ENCODE assay signal across 8 cellular contexts in genomic region chr12:49698619-49699545, GRCh38. TPM values are rescaled to one million over a fixed set of nuclear protein-coding genes. Genes with fewer than 3 reads are reported as not detected.
DNase-seq lines count a peak whose midpoint lies in the region; ATAC-seq and TF ChIP-seq lines count a peak whose summit lies in the region.

No MANE protein-coding gene starts in this region.

- no peaks in the 10 kb centered on the region for H3K27me3 Mint-ChIP-seq in activated CD8-positive, alpha-beta memory T cell treated with anti-CD3 and anti-CD28 coated beads, Interleukin-2, amount 10 ng/mL, durations not matched to agents 7 days and 5 days
- no peaks in the 10 kb centered on the region for H3K27me3 Mint-ChIP-seq in Caco-2 (ENCODE audit: insufficient read depth, unreplicated experiment)

- H3K4me1 Mint-ChIP-seq in activated CD8-positive, alpha-beta memory T cell treated with anti-CD3 and anti-CD28 coated beads, Interleukin-2, amount 10 ng/mL, durations not matched to agents 7 days and 5 days: peaks cover 41% of the 10 kb centered on the region
- H3K4me1 Mint-ChIP-seq in Caco-2 (ENCODE audit: low read depth, unreplicated experiment): peaks cover 7% of the 10 kb centered on the region

- H3K9me3 ChIP-seq in parathyroid adenoma (ENCODE audit: control insufficient read depth, low read length): no peaks in the 10 kb centered on the region
- no peaks in the 10 kb centered on the region for H3K9me3 ChIP-seq in Caco-2

- no peaks in the 10 kb centered on the region for H3K4me1 ChIP-seq in parathyroid adenoma
- no peaks in the 10 kb centered on the region for H3K4me1 ChIP-seq in Caco-2

- peak overlapping the region; percentile 21 for H3K27ac ChIP-seq in parathyroid adenoma

- no peaks in the 10 kb centered on the region for H3K79me2 ChIP-seq in parathyroid adenoma

- TF ChIP-seq CTCF in GM10266 (IDR thresholded peaks at IDR 0.05; ENCODE audit: control insufficient read depth, insufficient read depth, low read depth, missing control alignments): no peak
- TF ChIP-seq CTCF in foreskin fibroblast (IDR thresholded peaks at IDR 0.05; ENCODE audit: low read depth, low read length): no peak
- TF ChIP-seq CTCF in parathyroid adenoma (IDR thresholded peaks at IDR 0.05): no peak
- TF ChIP-seq CTCF in Caco-2 (IDR thresholded peaks at IDR 0.05; ENCODE audit: insufficient read depth in 1 of 2, low read depth in 1 of 2, low read length in 1 of 2, severe bottlenecking in 1 of 2, unreplicated experiment in 1 of 2): no peak

- H3K4me3 ChIP-seq in Jurkat, Clone E6-1 (ENCODE audit: low read length): no peak overlapping the region; the same call in 1 of the 2 replicates
- H3K4me3 ChIP-seq in foreskin fibroblast (ENCODE audit: low read depth in 1 of 2, low read length in 2 of 2) (peak overlapping the region in 1 of 2 donors; percentile 5), parathyroid adenoma (ENCODE audit: low read depth, low read length) (no peak overlapping the region), Caco-2 (ENCODE audit: low read depth, low read length) (no peak overlapping the region)

- peak overlapping the region; percentile 67 for H2AFZ ChIP-seq in parathyroid adenoma

- H3K36me3 ChIP-seq in parathyroid adenoma (ENCODE audit: control insufficient read depth, insufficient read depth, low read length) (no peaks in the 10 kb centered on the region), Caco-2 (ENCODE audit: control insufficient read depth, insufficient read depth, low read length) (no peaks in the 10 kb centered on the region)

- H3K4me3 Mint-ChIP-seq in activated CD8-positive, alpha-beta memory T cell treated with anti-CD3 and anti-CD28 coated beads, Interleukin-2, amount 10 ng/mL, durations not matched to agents 7 days and 5 days: peak overlapping the region; percentile 66
- no peak overlapping the region for H3K4me3 Mint-ChIP-seq in Caco-2 (ENCODE audit: unreplicated experiment)

- no peak overlapping the region for H3K9ac ChIP-seq in parathyroid adenoma

- CTCF ChIA-PET in activated CD8-positive, alpha-beta memory T cell treated with anti-CD3 and anti-CD28 coated beads, Interleukin-2, amount 10 ng/mL, durations not matched to agents 7 days and 5 days (lab: Charles Lee): interaction anchor here (1.1 to 5.7 kb wide), 11 partner anchors 12 to 79 kb away, joined by 3 to 24 read pairs (median 5); partner anchors contain the start of gene TMBIM6
- CTCF ChIA-PET in Caco-2 (lab: Charles Lee): interaction anchor here (0.6 to 0.7 kb wide), 3 partner anchors 21 to 75 kb away, joined by 3 read pairs; partner anchors contain the start of genes PRPF40B and TMBIM6

- in situ Hi-C loops in G401 (cut with HindIII; ENCODE audit: low sequenced_read_pairs): no loop called here

- no TSS peak for BruUV-seq in Caco-2 (replicated peaks; lab: Mats Ljungman, UMichigan)

- no peaks in the 10 kb centered on the region for H3K36me3 Mint-ChIP-seq in activated CD8-positive, alpha-beta memory T cell treated with anti-CD3 and anti-CD28 coated beads, Interleukin-2, amount 10 ng/mL, durations not matched to agents 7 days and 5 days
- no peaks in the 10 kb centered on the region for H3K36me3 Mint-ChIP-seq in Caco-2 (ENCODE audit: insufficient read depth, unreplicated experiment)

- peak overlapping the region; percentile 92 for H3K27ac Mint-ChIP-seq in activated CD8-positive, alpha-beta memory T cell treated with anti-CD3 and anti-CD28 coated beads, Interleukin-2, amount 10 ng/mL, durations not matched to agents 7 days and 5 days
- H3K27ac Mint-ChIP-seq in Caco-2 (ENCODE audit: unreplicated experiment): no peak overlapping the region

- peak; percentile 69 for ATAC-seq in GM21723 (IDR thresholded peaks at IDR 0.05; ENCODE audit: unreplicated experiment)
- ATAC-seq in activated CD8-positive, alpha-beta memory T cell treated with anti-CD3 and anti-CD28 coated beads, Interleukin-2, amount 10 ng/mL, durations not matched to agents 7 days and 5 days: peak; percentile 81

- H3K4me2 ChIP-seq in parathyroid adenoma (ENCODE audit: low read length): peak overlapping the region; percentile 43

- POLR2A ChIA-PET in Caco-2 (lab: Charles Lee): interaction anchor here (0.9 kb wide), 1 partner anchor 42 kb away, joined by 6 read pairs; no protein-coding TSS in a partner anchor

- H3K9me3 Mint-ChIP-seq in activated CD8-positive, alpha-beta memory T cell treated with anti-CD3 and anti-CD28 coated beads, Interleukin-2, amount 10 ng/mL, durations not matched to agents 7 days and 5 days (ENCODE audit: low read depth): no peaks in the 10 kb centered on the region
- H3K9me3 Mint-ChIP-seq in Caco-2 (ENCODE audit: unreplicated experiment): no peaks in the 10 kb centered on the region

- H3K27me3 ChIP-seq in parathyroid adenoma (ENCODE audit: control insufficient read depth, insufficient read depth, low read length) (no peaks in the 10 kb centered on the region), Caco-2 (replicated peaks; ENCODE audit: control insufficient read depth, insufficient read depth, low read length) (no peaks in the 10 kb centered on the region)

- intact Hi-C loops in Caco-2 (cut with micrococcal nuclease; ENCODE audit: unreplicated experiment): no loop called here

- peak; percentile 62 for DNase-seq in GM10266 (ENCODE audit: extremely low spot score)
- peak; percentile 65 for DNase-seq in Jurkat, Clone E6-1 (ENCODE audit: low read depth, low spot score)
- peak; percentile 79 for DNase-seq in activated CD8-positive, alpha-beta memory T cell treated with anti-CD3 and anti-CD28 coated beads, Interleukin-2, amount 10 ng/mL, durations not matched to agents 7 days and 5 days
- peak; percentile 43 to 66 for DNase-seq in foreskin fibroblast
- no peak for DNase-seq in G401 (ENCODE audit: low spot score)
- DNase-seq in Caco-2: no peak

RNA-seq across cellular contexts. Expression of gene FMNL3, which starts 8.3 kb away (rescaled TPM):
- 15.7 TPM for polyA plus RNA-seq in Jurkat, Clone E6-1 (2012; ENCODE audit: insufficient read depth, insufficient read length)
- total RNA-seq in activated CD8-positive, alpha-beta memory T cell treated with anti-CD3 and anti-CD28 coated beads, Interleukin-2, amount 10 ng/mL, durations not matched to agents 7 days and 5 days: 10 to 100 TPM; 44.2 to 50.5 TPM
- total RNA-seq in G401 (2014; rRNA removed; shearing (Covaris generic)): 9.8 and 12.1 TPM in 2 replicates
- total RNA-seq in Caco-2 (2022): 9.2 and 10.7 TPM in 2 replicates

RNA-seq across cellular contexts. Expression of gene TMBIM6, which starts 42.5 kb away (rescaled TPM):
- polyA plus RNA-seq in Jurkat, Clone E6-1 (2012; ENCODE audit: insufficient read depth, insufficient read length): 346 TPM
- total RNA-seq in activated CD8-positive, alpha-beta memory T cell treated with anti-CD3 and anti-CD28 coated beads, Interleukin-2, amount 10 ng/mL, durations not matched to agents 7 days and 5 days: 100 to 1,000 TPM; 396 to 524 TPM
- total RNA-seq in G401 (2014; rRNA removed; shearing (Covaris generic)): 235 and 267 TPM in 2 replicates
- 826 and 867 TPM in 2 replicates for total RNA-seq in Caco-2 (2022)

Comparison
In these comparisons a context has a peak if more than half of its experiments do, and no peak if none do; other contexts are left out.
1. DNase-seq: peak in GM10266 (single experiment), Jurkat, Clone E6-1 (single experiment), activated CD8-positive, alpha-beta memory T cell treated with anti-CD3 and anti-CD28 coated beads, Interleukin-2, amount 10 ng/mL, durations not matched to agents 7 days and 5 days (single experiment) and foreskin fibroblast (2 of 2); none in G401 (single experiment) and Caco-2 (0 of 2).